Comparison of ENCODE assay signal across 12 cellular contexts in genomic region chr2:232874677-232875223, GRCh38. TPM values are rescaled to one million over a fixed set of nuclear protein-coding genes. Genes with fewer than 3 reads are reported as not detected.
DNase-seq lines count a peak whose midpoint lies in the region; ATAC-seq and FAIRE-seq lines count a peak whose summit lies in the region.
"Had no signal": no experiment of that assay in that cellular context is flagged by ENCODE, and none has a peak within 500 bp of the region (broad histone marks: within the 10 kb centered on the region; RNA-seq: fewer than 3 reads in every experiment).

No MANE protein-coding gene starts in this region.

- no peaks in the 10 kb centered on the region for H3K27me3 ChIP-seq in layer of hippocampus (ENCODE audit: control insufficient read depth, insufficient read depth, low read length)
- no peaks in the 10 kb centered on the region for H3K27me3 ChIP-seq in small intestine (ENCODE audit: control insufficient read depth in 2 of 2, insufficient read depth in 2 of 2, low read length in 2 of 2)
- H3K27me3 ChIP-seq: gastrocnemius medialis had no signal

- peaks cover 5% of the 10 kb centered on the region for H3K4me1 Mint-ChIP-seq in activated CD4-positive, alpha-beta memory T cell treated with anti-CD3 and anti-CD28 coated beads, Interleukin-2, amount 10 ng/mL, durations not matched to agents 7 days and 5 days

- no peaks in the 10 kb centered on the region for H3K9me3 ChIP-seq in small intestine (ENCODE audit: control insufficient read depth, low read depth)
- H3K9me3 ChIP-seq: gastrocnemius medialis had no signal

- CTCF ChIA-PET in activated CD4-positive, alpha-beta memory T cell treated with anti-CD3 and anti-CD28 coated beads, Interleukin-2, amount 10 ng/mL, durations not matched to agents 7 days and 5 days (lab: Charles Lee) = no interaction called here

- H3K27ac ChIP-seq in layer of hippocampus (ENCODE audit: low read depth, low read length) (peak overlapping the region; percentile 99), small intestine (ENCODE audit: low read depth in 1 of 2, low read length in 1 of 2) (peak overlapping the region; percentile 83 to 94)
- H3K27ac ChIP-seq: gastrocnemius medialis, skin epidermis had no signal

- FAIRE-seq in small intestine (lab: Jason Lieb, UNC) = no peak

- POLR2A ChIA-PET in activated CD4-positive, alpha-beta memory T cell treated with anti-CD3 and anti-CD28 coated beads, Interleukin-2, amount 10 ng/mL, durations not matched to agents 7 days and 5 days (lab: Charles Lee) = no interaction called here

- H3K4me3 Mint-ChIP-seq in activated CD4-positive, alpha-beta memory T cell treated with anti-CD3 and anti-CD28 coated beads, Interleukin-2, amount 10 ng/mL, durations not matched to agents 7 days and 5 days = peak overlapping the region; percentile 57

- peaks cover 3 to 5% of the 10 kb centered on the region in 2 donors for H3K4me1 ChIP-seq in small intestine (ENCODE audit: control insufficient read depth in 2 of 2, insufficient read depth in 1 of 2, low read depth in 1 of 2, low read length in 1 of 2)

- no peaks in the 10 kb centered on the region for H3K36me3 Mint-ChIP-seq in activated CD4-positive, alpha-beta memory T cell treated with anti-CD3 and anti-CD28 coated beads, Interleukin-2, amount 10 ng/mL, durations not matched to agents 7 days and 5 days (ENCODE audit: low read depth)

- no peaks in the 10 kb centered on the region for H3K9me3 Mint-ChIP-seq in activated CD4-positive, alpha-beta memory T cell treated with anti-CD3 and anti-CD28 coated beads, Interleukin-2, amount 10 ng/mL, durations not matched to agents 7 days and 5 days

- H3K36me3 ChIP-seq in small intestine (ENCODE audit: control insufficient read depth in 2 of 2, insufficient read depth in 2 of 2, low read length in 2 of 2) = peaks cover 0 to 2% of the 10 kb centered on the region in 2 donors
- H3K36me3 ChIP-seq: gastrocnemius medialis had no signal

- no peak overlapping the region for H3K4me3 ChIP-seq in small intestine (ENCODE audit: low read depth in 1 of 2, low read length in 2 of 2)

- peaks cover 9% of the 10 kb centered on the region for H3K27me3 Mint-ChIP-seq in activated CD4-positive, alpha-beta memory T cell treated with anti-CD3 and anti-CD28 coated beads, Interleukin-2, amount 10 ng/mL, durations not matched to agents 7 days and 5 days

- DNase-seq in activated CD4-positive, CD25-positive, alpha-beta regulatory T cell treated with anti-CD3 and anti-CD28 coated beads, Interleukin-2, amount 50 U/mL, for 72 hours = peak; percentile 14
- DNase-seq in activated CD4-positive, alpha-beta memory T cell treated with anti-CD3 and anti-CD28 coated beads, Interleukin-2, amount 10 ng/mL, durations not matched to agents 7 days and 5 days = no peak
- DNase-seq in small intestine = no peak
- no peak for DNase-seq in stimulated activated CD4-positive, alpha-beta T cell treated with anti-CD3 and anti-CD28 coated beads, Interleukin-2, amount 100 ng/mL, for 48 hours
- DNase-seq: effector CD8-positive, alpha-beta T cell; gastrocnemius medialis; MM.1S had no signal

- ATAC-seq in activated CD4-positive, CD25-positive, alpha-beta regulatory T cell treated with anti-CD3 and anti-CD28 coated beads, Interleukin-2, amount 50 U/mL, for 24 hours = no peak
- no peak for ATAC-seq in GM19328 (IDR thresholded peaks at IDR 0.05; ENCODE audit: unreplicated experiment)
- ATAC-seq in HG03565 (IDR thresholded peaks at IDR 0.05; ENCODE audit: unreplicated experiment) = no peak
- ATAC-seq: gastrocnemius medialis had no signal

- WGBS in small intestine, 3 donors = 51 to 83% (median 53%) methylated on average over 16 of the region's 16 CpGs

- H3K27ac Mint-ChIP-seq in activated CD4-positive, alpha-beta memory T cell treated with anti-CD3 and anti-CD28 coated beads, Interleukin-2, amount 10 ng/mL, durations not matched to agents 7 days and 5 days = no peak overlapping the region

RNA-seq across cellular contexts. Expression of gene SNORC, which starts 4.7 kb away (rescaled TPM):
- total RNA-seq in activated CD4-positive, alpha-beta memory T cell treated with anti-CD3 and anti-CD28 coated beads, Interleukin-2, amount 10 ng/mL, durations not matched to agents 7 days and 5 days = 1 to 10 TPM; 1.3 to 1.9 TPM
- polyA plus RNA-seq in small intestine = 10 to 100 TPM in 2 of 3 donors, 1 to 10 TPM in 1; 6.3 to 16.5 (median 11.6) TPM
